12 cellular contexts compared by ENCODE assay signal in the genomic region with DNA sequence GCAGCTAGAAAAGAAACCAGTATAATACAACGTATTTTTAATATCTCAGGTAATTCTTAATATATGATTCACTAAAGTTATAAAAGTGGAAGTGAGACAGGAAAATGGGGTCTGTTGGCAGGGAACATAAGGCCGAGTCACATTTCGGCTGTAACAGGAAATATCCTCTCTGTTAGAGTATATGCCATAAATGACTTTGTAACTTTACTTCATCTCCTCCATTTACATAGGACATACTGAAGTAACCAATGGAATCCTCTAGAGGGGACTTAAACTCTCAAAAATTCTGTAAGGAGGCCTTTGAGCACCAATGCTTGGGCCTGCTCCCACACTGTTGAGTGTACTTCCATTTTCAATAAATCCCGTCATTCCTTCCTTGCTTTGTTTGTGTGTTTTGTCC.
A peak's percentile ranks its signal among the peaks of the same experiment; 100 is the strongest.
DNase-seq lines count a peak whose midpoint lies in the region; ATAC-seq and TF ChIP-seq lines count a peak whose summit lies in the region.
"Had no signal": no experiment of that assay in that cellular context is flagged by ENCODE, and none has a peak within 500 bp of the region (broad histone marks: within the 10 kb centered on the region; RNA-seq: fewer than 3 reads in every experiment).

No MANE protein-coding gene starts in this region.

- peaks cover 0 to 3% (median 0%) of the 10 kb centered on the region in 6 donors for H3K36me3 ChIP-seq in spleen
- H3K36me3 ChIP-seq in CD4-positive, alpha-beta memory T cell (ENCODE audit: insufficient read depth, low read length), result no peaks in the 10 kb centered on the region

- H3K27ac Mint-ChIP-seq in activated T-cell treated with anti-CD3 and anti-CD28 coated beads, Interleukin-2, amount 50 U/mL, for 24 hours, result peak overlapping the region; percentile 22
- no peak overlapping the region for H3K27ac Mint-ChIP-seq in activated CD4-positive, alpha-beta memory T cell treated with anti-CD3 and anti-CD28 coated beads, Interleukin-2, amount 10 ng/mL, durations not matched to agents 7 days and 5 days
- H3K27ac Mint-ChIP-seq in CD4-positive, alpha-beta memory T cell, result no peak overlapping the region

- peak; percentile 63 for ATAC-seq in HG03565 (IDR thresholded peaks at IDR 0.05; ENCODE audit: unreplicated experiment)

- H3K4me3 ChIP-seq in cardiac fibroblast (replicated peaks in 1 of 2; ENCODE audit: low read depth in 2 of 2, low read length in 2 of 2), result no peak overlapping the region
- no peak overlapping the region for H3K4me3 ChIP-seq in spleen
- no peak overlapping the region for H3K4me3 ChIP-seq in CD4-positive, alpha-beta memory T cell (ENCODE audit: low read length in 2 of 2)

- H3K27me3 ChIP-seq in spleen (replicated peaks in 1 of 7), result no peaks in the 10 kb centered on the region
- H3K27me3 ChIP-seq in CD4-positive, alpha-beta memory T cell (ENCODE audit: insufficient read depth, low read length), result no peaks in the 10 kb centered on the region

- intact Hi-C loops in spleen (cut with DNase I; ENCODE audit: low total_unique reads), result no loop called here
- intact Hi-C loops in CD4-positive, alpha-beta memory T cell (cut with micrococcal nuclease), result no loop called here

- TF ChIP-seq CTCF in cardiac fibroblast (IDR thresholded peaks at IDR 0.05; ENCODE audit: low read depth, low read length), result no peak
- no peak for TF ChIP-seq CTCF in spleen (IDR thresholded peaks at IDR 0.05 in 8 of 11, conservative IDR thresholded peaks at IDR 0.05 in 3 of 11)

- peaks cover 34% of the 10 kb centered on the region for H3K4me1 Mint-ChIP-seq in activated T-cell treated with anti-CD3 and anti-CD28 coated beads, Interleukin-2, amount 50 U/mL, for 24 hours (ENCODE audit: low read depth)
- peaks cover 8% of the 10 kb centered on the region for H3K4me1 Mint-ChIP-seq in activated CD4-positive, alpha-beta memory T cell treated with anti-CD3 and anti-CD28 coated beads, Interleukin-2, amount 10 ng/mL, durations not matched to agents 7 days and 5 days
- H3K4me1 Mint-ChIP-seq in CD4-positive, alpha-beta memory T cell, result peaks cover 20 to 43% (median 30%) of the 10 kb centered on the region in 4 donors
- H3K4me1 Mint-ChIP-seq: nephron progenitor cell had no signal

- H3K9me3 ChIP-seq in spleen, result no peaks in the 10 kb centered on the region
- no peaks in the 10 kb centered on the region for H3K9me3 ChIP-seq in CD4-positive, alpha-beta memory T cell (ENCODE audit: control insufficient read depth in 1 of 2, low read length in 2 of 2)

- no peak overlapping the region for H3K4me3 Mint-ChIP-seq in activated T-cell treated with anti-CD3 and anti-CD28 coated beads, Interleukin-2, amount 50 U/mL, for 24 hours
- no peak overlapping the region for H3K4me3 Mint-ChIP-seq in activated CD4-positive, alpha-beta memory T cell treated with anti-CD3 and anti-CD28 coated beads, Interleukin-2, amount 10 ng/mL, durations not matched to agents 7 days and 5 days
- H3K4me3 Mint-ChIP-seq in CD4-positive, alpha-beta memory T cell, result no peak overlapping the region
- H3K4me3 Mint-ChIP-seq: nephron progenitor cell had no signal

- POLR2A ChIA-PET in activated CD4-positive, alpha-beta memory T cell treated with anti-CD3 and anti-CD28 coated beads, Interleukin-2, amount 10 ng/mL, durations not matched to agents 7 days and 5 days (lab: Charles Lee), result no interaction called here
- POLR2A ChIA-PET in CD4-positive, alpha-beta memory T cell (lab: Charles Lee; ENCODE audit: partially characterized antibody), result no interaction called here

- H3K9me3 Mint-ChIP-seq in activated T-cell treated with anti-CD3 and anti-CD28 coated beads, Interleukin-2, amount 50 U/mL, for 24 hours, result peaks cover 2% of the 10 kb centered on the region
- no peaks in the 10 kb centered on the region for H3K9me3 Mint-ChIP-seq in activated CD4-positive, alpha-beta memory T cell treated with anti-CD3 and anti-CD28 coated beads, Interleukin-2, amount 10 ng/mL, durations not matched to agents 7 days and 5 days
- no peaks in the 10 kb centered on the region for H3K9me3 Mint-ChIP-seq in CD4-positive, alpha-beta memory T cell

- WGBS in spleen, 5 donors, result 43 to 56% (median 47%) methylated on average over 4 of the region's 4 CpGs

- CTCF ChIA-PET in activated CD4-positive, alpha-beta memory T cell treated with anti-CD3 and anti-CD28 coated beads, Interleukin-2, amount 10 ng/mL, durations not matched to agents 7 days and 5 days (lab: Charles Lee), result no interaction called here
- CTCF ChIA-PET in CD4-positive, alpha-beta memory T cell (lab: Charles Lee; ENCODE audit: partially characterized antibody), result no interaction called here

- H3K27ac ChIP-seq in spleen, result peak overlapping the region in 7 of 8 donors; percentile 5 to 64 (median 44)
- H3K27ac ChIP-seq in CD4-positive, alpha-beta memory T cell (ENCODE audit: low read depth, low read length), result no peak overlapping the region

- peaks cover 0 to 59% (median 17%) of the 10 kb centered on the region in 6 donors for H3K4me1 ChIP-seq in spleen
- peaks cover 19% of the 10 kb centered on the region for H3K4me1 ChIP-seq in CD4-positive, alpha-beta memory T cell (ENCODE audit: insufficient read depth, low read length)

- no peak for DNase-seq in activated T-cell treated with anti-CD3 and anti-CD28 coated beads, Interleukin-2, amount 50 U/mL, for 24 hours
- DNase-seq in activated T-cell treated with anti-CD3 and anti-CD28 coated beads, Interleukin-2, amount 50 U/mL, for 1 hour, result no peak
- DNase-seq in cardiac fibroblast (ENCODE audit: low read depth in 2 of 2) (peak; percentile 38 to 61), spleen (no peak), KG1 (lab: John Stamatoyannopoulos, UW) (no peak)
- DNase-seq in activated CD4-positive, alpha-beta memory T cell treated with anti-CD3 and anti-CD28 coated beads, Interleukin-2, amount 10 ng/mL, durations not matched to agents 7 days and 5 days, result no peak
- DNase-seq in CD4-positive, alpha-beta memory T cell, result no peak
- DNase-seq: activated CD8-positive, alpha-beta memory T cell treated with anti-CD3 and anti-CD28 coated beads for 24 hours; NCI-H187; nephron progenitor cell; Right ventricle myocardium superior had no signal

- no peaks in the 10 kb centered on the region for H3K27me3 Mint-ChIP-seq in activated T-cell treated with anti-CD3 and anti-CD28 coated beads, Interleukin-2, amount 50 U/mL, for 24 hours
- H3K27me3 Mint-ChIP-seq in activated CD4-positive, alpha-beta memory T cell treated with anti-CD3 and anti-CD28 coated beads, Interleukin-2, amount 10 ng/mL, durations not matched to agents 7 days and 5 days, result no peaks in the 10 kb centered on the region
- H3K27me3 Mint-ChIP-seq in CD4-positive, alpha-beta memory T cell, result no peaks in the 10 kb centered on the region

- H3K36me3 Mint-ChIP-seq in activated T-cell treated with anti-CD3 and anti-CD28 coated beads, Interleukin-2, amount 50 U/mL, for 24 hours (ENCODE audit: low read depth), result peaks cover 66% of the 10 kb centered on the region
- peaks cover 27% of the 10 kb centered on the region for H3K36me3 Mint-ChIP-seq in activated CD4-positive, alpha-beta memory T cell treated with anti-CD3 and anti-CD28 coated beads, Interleukin-2, amount 10 ng/mL, durations not matched to agents 7 days and 5 days (ENCODE audit: low read depth)
- peaks cover 20 to 23% of the 10 kb centered on the region in 2 donors for H3K36me3 Mint-ChIP-seq in CD4-positive, alpha-beta memory T cell

- no peak for TF ChIP-seq POLR2A in spleen (IDR thresholded peaks at IDR 0.05)

Comparison
In these comparisons a context has a peak if more than half of its experiments do, and no peak if none do; other contexts are left out.
1. DNase-seq: peak in cardiac fibroblast (2 of 2); none in activated T-cell treated with anti-CD3 and anti-CD28 coated beads, Interleukin-2, amount 50 U/mL, for 24 hours (single experiment), activated T-cell treated with anti-CD3 and anti-CD28 coated beads, Interleukin-2, amount 50 U/mL, for 1 hour (single experiment), spleen (single experiment), activated CD4-positive, alpha-beta memory T cell treated with anti-CD3 and anti-CD28 coated beads, Interleukin-2, amount 10 ng/mL, durations not matched to agents 7 days and 5 days (single experiment), KG1 (single experiment) and CD4-positive, alpha-beta memory T cell (0 of 5).